In the genomic region with DNA sequence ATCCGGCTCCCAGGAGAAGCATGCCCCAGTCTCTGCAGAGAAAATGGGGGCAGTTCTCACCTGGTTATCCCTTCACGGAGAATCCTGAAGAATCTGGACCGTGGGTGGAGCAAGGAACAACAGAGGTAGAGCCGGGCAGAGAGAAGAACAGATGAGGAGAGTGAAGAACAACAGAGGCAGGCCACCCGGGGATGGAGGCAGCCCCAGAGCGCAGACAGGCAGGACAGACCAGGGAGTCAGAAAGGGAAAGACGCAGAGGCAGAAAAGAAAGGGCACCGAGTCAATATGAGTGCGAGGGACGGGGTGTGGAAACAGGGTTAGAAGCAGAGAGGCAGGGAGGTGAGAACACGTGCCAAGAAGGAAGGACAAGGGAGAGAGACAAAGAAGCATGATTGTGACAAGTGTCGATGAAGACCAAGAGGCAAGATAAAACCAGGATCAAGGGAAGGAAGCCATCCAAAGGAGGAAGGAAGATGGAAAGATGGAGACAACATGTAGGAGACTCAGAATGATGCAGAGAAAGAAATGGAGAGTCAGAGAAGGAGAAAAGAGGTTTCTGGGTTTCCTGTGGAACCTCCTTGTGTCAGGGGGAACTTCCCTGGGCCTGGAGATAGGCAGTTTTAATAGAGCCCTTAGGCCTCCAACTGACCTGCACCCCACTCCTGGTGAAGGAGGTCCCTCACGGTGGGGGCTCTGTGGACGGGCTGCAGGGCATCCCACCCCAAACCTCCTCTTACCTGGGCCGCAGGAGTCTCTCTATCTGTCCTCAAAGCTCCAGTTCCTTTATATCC, we compare ENCODE assay signal across 27 cellular contexts. TPM values are rescaled to one million over a fixed set of nuclear protein-coding genes. Genes with fewer than 3 reads are reported as not detected.
A peak's percentile ranks its signal among the peaks of the same experiment; 100 is the strongest.
DNase-seq lines count a peak whose midpoint lies in the region; ATAC-seq, FAIRE-seq and TF ChIP-seq lines count a peak whose summit lies in the region.
"Had no signal": no experiment of that assay in that cellular context is flagged by ENCODE, and none has a peak within 500 bp of the region (broad histone marks: within the 10 kb centered on the region; RNA-seq: fewer than 3 reads in every experiment).

Gene MYH6 (minus strand): TSS at position 758 of the 791 bp plus-strand sequence. CDS start 1,050 bp downstream, outside the sequence.

- no peaks in the 10 kb centered on the region for H3K4me1 Mint-ChIP-seq in astrocyte (ENCODE audit: low read depth, unreplicated experiment)
- H3K4me1 Mint-ChIP-seq: CD4-positive, CD25-positive, alpha-beta regulatory T cell had no signal

- peaks cover 75% of the 10 kb centered on the region for H3K27me3 Mint-ChIP-seq in astrocyte (ENCODE audit: low read depth, unreplicated experiment)

- H3K4me2 ChIP-seq in astrocyte (ENCODE audit: low read length) (no peak within 1 kb of the TSS), mesenchymal stem cell (ENCODE audit: low read length, poor library complexity, severe bottlenecking) (no peak within 1 kb of the TSS)
- H3K4me2 ChIP-seq: GM23338 had no signal

- no peak within 1 kb of the TSS for H2BK15ac ChIP-seq in mesenchymal stem cell (ENCODE audit: low read depth, poor library complexity, severe bottlenecking)

- no peak within 1 kb of the TSS for H4K8ac ChIP-seq in mesenchymal stem cell (ENCODE audit: low read length)

- 40 to 53% methylated on average over 15 of the region's 15 CpGs for WGBS in heart right ventricle, 2 donors
- WGBS in mesenchymal stem cell, result 86% methylated on average over 15 of the region's 15 CpGs
- 84 to 89% methylated on average over 15 of the region's 15 CpGs for WGBS in testis, 2 donors

- H3K79me1 ChIP-seq in mesenchymal stem cell (replicated peaks; ENCODE audit: low read length, poor library complexity, severe bottlenecking), result no peaks in the 10 kb centered on the region

- no peak within 1 kb of the TSS for H3K4ac ChIP-seq in mesenchymal stem cell (ENCODE audit: low read depth in 1 of 2, low read length in 2 of 2)

- H2AFZ ChIP-seq in astrocyte (ENCODE audit: low read depth, low read length) (no peak within 1 kb of the TSS), mesenchymal stem cell (ENCODE audit: low read depth, low read length) (no peak within 1 kb of the TSS)
- H2AFZ ChIP-seq: GM23338 had no signal

- no peak within 1 kb of the TSS for H2BK120ac ChIP-seq in mesenchymal stem cell (ENCODE audit: low read depth, low read length)

- H4K91ac ChIP-seq in mesenchymal stem cell (ENCODE audit: low read length), result peak within 1 kb of the TSS; percentile 7

- no peak within 1 kb of the TSS for H2BK5ac ChIP-seq in mesenchymal stem cell (ENCODE audit: low read depth, low read length, poor library complexity, severe bottlenecking)

- no peak for TF ChIP-seq POLR2A in testis (IDR thresholded peaks at IDR 0.05)

- no peak for DNase-seq in astrocyte (ENCODE audit: low read depth)
- no peak for DNase-seq in heart right ventricle
- DNase-seq in mesenchymal stem cell, result no peak
- DNase-seq in testis, result no peak
- DNase-seq in medulla oblongata (ENCODE audit: extremely low spot score), result no peak
- DNase-seq in activated gamma-delta T cell (lab: John Stamatoyannopoulos, UW), result no peak
- no peak for DNase-seq in NCI-H1417 (lab: John Stamatoyannopoulos, UW)
- DNase-seq: CD4-positive, CD25-positive, alpha-beta regulatory T cell; COR-L47; DMS 273 treated with DMSO at 0.1 percent for 48 hours; MM.1S; NCI-H1092; NCI-H146; NCI-H2081; NCI-H2171 treated with DMSO at 0.1 percent for 48 hours; NCI-H446 treated with DMSO at 0.1 percent for 48 hours; NK-92 treated with Interleukin-12 subunit alpha and Interleukin-12 subunit beta, amount 100 ng/mL, for 24 hours; SHP77 had no signal

- H2AK5ac ChIP-seq in mesenchymal stem cell (ENCODE audit: low read length, severe bottlenecking), result no peak within 1 kb of the TSS

- peaks cover 4% of the 10 kb centered on the region for H3K9me3 Mint-ChIP-seq in astrocyte (ENCODE audit: unreplicated experiment)
- H3K9me3 Mint-ChIP-seq: GM23338 had no signal

- H3K9me3 ChIP-seq in astrocyte (ENCODE audit: insufficient read depth, low read depth, low read length) (no peaks in the 10 kb centered on the region), heart right ventricle (no peaks in the 10 kb centered on the region), mesenchymal stem cell (ENCODE audit: control insufficient read depth, low read length) (no peaks in the 10 kb centered on the region), skeletal muscle tissue (ENCODE audit: control insufficient read depth in 3 of 3, low read length in 3 of 3) (no peaks in the 10 kb centered on the region), testis (no peaks in the 10 kb centered on the region)

- no peak within 1 kb of the TSS for H3K23ac ChIP-seq in mesenchymal stem cell (ENCODE audit: low read length in 2 of 2)

- H3K9ac ChIP-seq in astrocyte (ENCODE audit: low read length) (no peak within 1 kb of the TSS), mesenchymal stem cell (ENCODE audit: low read length) (no peak within 1 kb of the TSS), skeletal muscle tissue (ENCODE audit: low read depth in 1 of 3, low read length in 3 of 3) (peak within 1 kb of the TSS in 1 of 3 donors; percentile 33)

- no peaks in the 10 kb centered on the region for H3K27me3 ChIP-seq in astrocyte (ENCODE audit: insufficient read depth, low read length)
- peaks cover 0 to 10% (median 0%) of the 10 kb centered on the region in 7 donors for H3K27me3 ChIP-seq in heart right ventricle
- H3K27me3 ChIP-seq in mesenchymal stem cell (ENCODE audit: control insufficient read depth in 1 of 2, insufficient read depth in 1 of 2, low read length in 2 of 2), result peaks cover 63 to 90% of the 10 kb centered on the region in 2 experiments
- peaks cover 0 to 20% (median 0%) of the 10 kb centered on the region in 3 donors for H3K27me3 ChIP-seq in skeletal muscle tissue (ENCODE audit: control insufficient read depth in 3 of 3, insufficient read depth in 3 of 3, low read length in 3 of 3)
- no peaks in the 10 kb centered on the region for H3K27me3 ChIP-seq in testis

- intact Hi-C loops in heart right ventricle (cut with DNase I), result loop anchor here in 2 of 10 donors (2.0 kb wide), 1 partner anchor 35 kb away; no protein-coding TSS in a partner anchor
- intact Hi-C loops in testis (cut with DNase I; ENCODE audit: low total_unique reads), result no loop called here

- no peak within 1 kb of the TSS for H3K27ac Mint-ChIP-seq in astrocyte (ENCODE audit: unreplicated experiment)
- H3K27ac Mint-ChIP-seq: GM23338 had no signal

- H4K20me1 ChIP-seq in astrocyte (ENCODE audit: insufficient read depth, low read length), result no peaks in the 10 kb centered on the region

- H2BK12ac ChIP-seq in mesenchymal stem cell (ENCODE audit: low read length in 2 of 2), result no peak within 1 kb of the TSS

- peak within 1 kb of the TSS; percentile 0 for H3K4me3 Mint-ChIP-seq in astrocyte (ENCODE audit: unreplicated experiment)
- H3K4me3 Mint-ChIP-seq: CD4-positive, CD25-positive, alpha-beta regulatory T cell; GM23338 had no signal

- H3K36me3 Mint-ChIP-seq in astrocyte (ENCODE audit: low read depth, unreplicated experiment), result no peaks in the 10 kb centered on the region
- H3K36me3 Mint-ChIP-seq: CD4-positive, CD25-positive, alpha-beta regulatory T cell had no signal

- H3K79me2 ChIP-seq in astrocyte (ENCODE audit: insufficient read depth, low read length), result no peaks in the 10 kb centered on the region

- no peak within 1 kb of the TSS for H3K14ac ChIP-seq in mesenchymal stem cell (ENCODE audit: low read length in 2 of 2)

- no peak for TF ChIP-seq CTCF in astrocyte (IDR thresholded peaks at IDR 0.05; ENCODE audit: insufficient read depth, low read depth, low read length)
- TF ChIP-seq CTCF in heart right ventricle (IDR thresholded peaks at IDR 0.05), result no peak
- TF ChIP-seq CTCF in testis (IDR thresholded peaks at IDR 0.05), result no peak

- no peak for ATAC-seq in heart right ventricle
- ATAC-seq: GM23338, HCT116 had no signal

- H3K18ac ChIP-seq in mesenchymal stem cell (ENCODE audit: low read depth in 1 of 2, low read length in 2 of 2), result no peak within 1 kb of the TSS

- no peak within 1 kb of the TSS for H3K27ac ChIP-seq in astrocyte (ENCODE audit: low read depth, low read length)
- H3K27ac ChIP-seq in heart right ventricle, result peak within 1 kb of the TSS; percentile 26 to 87 (median 72)
- H3K27ac ChIP-seq in mesenchymal stem cell (ENCODE audit: low read length, poor library complexity, severe bottlenecking), result no peak within 1 kb of the TSS
- H3K27ac ChIP-seq in skeletal muscle tissue (ENCODE audit: low read depth, low read length), result peak within 1 kb of the TSS; percentile 54
- H3K27ac ChIP-seq in testis, result no peak within 1 kb of the TSS
- H3K27ac ChIP-seq: SK-N-MC had no signal

- H3K36me3 ChIP-seq in astrocyte (ENCODE audit: insufficient read depth, low read length), result no peaks in the 10 kb centered on the region
- peaks cover 0 to 47% (median 0%) of the 10 kb centered on the region in 9 donors for H3K36me3 ChIP-seq in heart right ventricle
- H3K36me3 ChIP-seq in mesenchymal stem cell (ENCODE audit: control insufficient read depth in 1 of 2, insufficient read depth in 2 of 2, low read depth in 1 of 2, low read length in 2 of 2), result no peaks in the 10 kb centered on the region
- peaks cover 2 to 42% (median 28%) of the 10 kb centered on the region in 3 donors for H3K36me3 ChIP-seq in skeletal muscle tissue (ENCODE audit: control insufficient read depth in 3 of 3, insufficient read depth in 3 of 3, low read length in 3 of 3)
- H3K36me3 ChIP-seq in testis (ENCODE audit: low read depth, missing control alignments), result no peaks in the 10 kb centered on the region

- H3K4me1 ChIP-seq in astrocyte (ENCODE audit: insufficient read depth, low read length) (no peaks in the 10 kb centered on the region), heart right ventricle (peaks cover 0 to 46% (median 7%) of the 10 kb centered on the region in 9 donors), mesenchymal stem cell (ENCODE audit: control insufficient read depth, insufficient read depth, low read depth, low read length) (no peaks in the 10 kb centered on the region), skeletal muscle tissue (ENCODE audit: control insufficient read depth in 3 of 3, insufficient read depth in 3 of 3, low read length in 3 of 3) (peaks cover 0 to 19% (median 0%) of the 10 kb centered on the region in 3 donors), testis (no peaks in the 10 kb centered on the region)

- no peak for FAIRE-seq in astrocyte (lab: Jason Lieb, UNC)
- FAIRE-seq: G401.6, RCC 7860 had no signal

- H3K4me3 ChIP-seq in astrocyte (ENCODE audit: insufficient read depth, low read depth, low read length) (no peak within 1 kb of the TSS), heart right ventricle (peak within 1 kb of the TSS in 3 of 10 donors; percentile 5 to 33 (median 24)), mesenchymal stem cell (ENCODE audit: insufficient read depth in 1 of 2, low read depth in 1 of 2, low read length in 2 of 2) (no peak within 1 kb of the TSS), skeletal muscle tissue (ENCODE audit: low read length in 3 of 3) (no peak within 1 kb of the TSS), testis (no peak within 1 kb of the TSS)
- H3K4me3 ChIP-seq: GM23338, SK-N-MC had no signal

RNA-seq across cellular contexts. Expression of gene MYH6, which starts in this region (rescaled TPM):
- not detected in 2 replicates for total RNA-seq in astrocyte
- 1,000 to 10,000 TPM in 2 of 10 donors, 100 to 1,000 TPM in 6, 10 to 100 TPM in 2; 76.6 to 7,525 (median 125) TPM for total RNA-seq in heart right ventricle
- 1,000 to 10,000 TPM; 3,967 to 5,106 TPM for polyA plus RNA-seq in heart right ventricle
- not detected for polyA plus RNA-seq in mesenchymal stem cell (2013, experiment 1 of 2)
- polyA plus RNA-seq in mesenchymal stem cell (2013, experiment 2 of 2), result not detected
- 2.1 TPM for total RNA-seq in skeletal muscle tissue
- under 1 TPM; 0.12 to 0.39 TPM for total RNA-seq in testis
- polyA plus RNA-seq in testis (ENCODE audit: insufficient read depth, low read depth, low replicate concordance), result 0.44 TPM
- total RNA-seq: CD4-positive, CD25-positive, alpha-beta regulatory T cell; LHCN-M2; OCI-LY7 had no signal
- polyA plus RNA-seq: AG04450; CD4-positive, CD25-positive, alpha-beta regulatory T cell had no signal

Comparison
In these comparisons a context has a peak if more than half of its experiments do, and no peak if none do; other contexts are left out.
1. RNA of gene MYH6 (total RNA-seq): 76.6 to 7,525 TPM in heart right ventricle; 2.1 TPM in skeletal muscle tissue (single experiment), 0.12 to 0.39 TPM in testis and not detected in astrocyte; every median in the first group is over 10 times any median in the second.
2. RNA of gene MYH6 (polyA plus RNA-seq): 3,967 to 5,106 TPM in heart right ventricle; 0.44 TPM in testis (single experiment); every median in the first group is over 1,000 times any median in the second.
3. H3K27ac ChIP-seq: peak in heart right ventricle (10 of 10) and skeletal muscle tissue (single experiment); none in astrocyte (single experiment), mesenchymal stem cell (single experiment) and testis (0 of 2).